8 cellular contexts compared by ENCODE assay signal in the genomic region with DNA sequence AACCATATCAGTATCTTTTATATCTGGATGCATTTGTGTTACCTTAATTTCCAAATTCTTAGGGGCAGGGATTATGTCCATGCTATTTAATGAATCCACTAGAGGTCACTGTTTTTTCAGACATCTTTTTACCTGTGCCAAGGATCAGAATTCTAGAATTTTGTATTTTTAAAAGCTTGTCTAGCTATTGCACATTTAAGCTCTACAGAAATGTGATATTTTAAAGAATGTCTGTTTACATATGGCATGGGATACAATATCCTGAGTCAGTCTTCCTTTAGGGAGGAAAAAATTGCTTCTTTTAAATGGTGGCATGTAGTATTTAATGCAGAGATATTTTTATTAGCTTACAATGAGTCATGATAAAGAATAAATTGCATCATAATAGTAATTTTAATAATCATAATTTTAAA. TPM values are rescaled to one million over a fixed set of nuclear protein-coding genes. Genes with fewer than 3 reads are reported as not detected.
DNase-seq lines count a peak whose midpoint lies in the region; ATAC-seq, FAIRE-seq and TF ChIP-seq lines count a peak whose summit lies in the region.

No MANE protein-coding gene starts in this region.

- no peak for DNase-seq in activated naive CD4-positive, alpha-beta T cell treated with anti-CD3 and anti-CD28 coated beads, Interleukin-2, amount 50 U/mL, for 72 hours (ENCODE audit: low spot score in 2 of 2)
- DNase-seq in activated naive CD4-positive, alpha-beta T cell treated with anti-CD3 and anti-CD28 coated beads, Interleukin-2, amount 50 U/mL, for 16 hours = no peak
- DNase-seq in NCI-H1694 treated with DMSO at 0.1 percent for 48 hours (lab: John Stamatoyannopoulos, UW) (peak; percentile 67), keratinocyte (ENCODE audit: low read depth, low spot score) (no peak)

- TF ChIP-seq CTCF in keratinocyte (optimal IDR thresholded peaks at IDR 0.05 in 1 of 3, IDR thresholded peaks at IDR 0.05 in 1 of 3, conservative IDR thresholded peaks at IDR 0.05 in 1 of 3; ENCODE audit: extremely low read depth in 1 of 3, insufficient read depth in 2 of 3, low read length in 3 of 3) = peak in 2 of 3 experiments; percentile 33 to 35

- no peak overlapping the region for H3K4me2 ChIP-seq in keratinocyte (ENCODE audit: control insufficient read depth, extremely low read depth, insufficient read depth, low read depth, low read length)

- peak; percentile 43 to 55 for ATAC-seq in activated naive CD4-positive, alpha-beta T cell treated with anti-CD3 and anti-CD28 coated beads, Interleukin-2, amount 50 U/mL, for 72 hours
- ATAC-seq in activated T-helper 17 cell treated with anti-CD3 and anti-CD28 coated beads, Interleukin-2, amount 50 U/mL, for 72 hours (replicated peaks) = peak; percentile 51
- ATAC-seq in GM19035 (IDR thresholded peaks at IDR 0.05; ENCODE audit: unreplicated experiment) = no peak
- ATAC-seq in HG03457 (IDR thresholded peaks at IDR 0.05; ENCODE audit: unreplicated experiment) = no peak
- ATAC-seq in GM21825 (IDR thresholded peaks at IDR 0.05; ENCODE audit: unreplicated experiment) = no peak

- H3K4me3 ChIP-seq in keratinocyte (ENCODE audit: control insufficient read depth in 2 of 3, extremely low read depth in 1 of 3, insufficient read depth in 2 of 3, low read depth in 1 of 3, low read length in 3 of 3) = no peak overlapping the region

- no peak overlapping the region for H3K27ac Mint-ChIP-seq in activated naive CD4-positive, alpha-beta T cell treated with anti-CD3 and anti-CD28 coated beads, Interleukin-2, amount 50 U/mL, for 72 hours
- H3K27ac Mint-ChIP-seq in activated T-helper 17 cell treated with anti-CD3 and anti-CD28 coated beads, Interleukin-2, amount 50 U/mL, for 72 hours = no peak overlapping the region

- no peaks in the 10 kb centered on the region for H3K79me2 ChIP-seq in keratinocyte (ENCODE audit: control insufficient read depth, insufficient read depth, low read length)

- H2AFZ ChIP-seq in keratinocyte (ENCODE audit: control insufficient read depth, low read length) = no peak overlapping the region

- dilution Hi-C loops in keratinocyte (cut with MboI; ENCODE audit: extremely low pct_ligation_motif_present, low sequenced_read_pairs) = no loop called here

- H3K27me3 ChIP-seq in keratinocyte (ENCODE audit: control insufficient read depth, extremely low read depth, insufficient read depth, low read length) = no peaks in the 10 kb centered on the region

- H3K9me1 ChIP-seq in keratinocyte (ENCODE audit: control insufficient read depth, extremely low read depth, insufficient read depth, low read length) = no peaks in the 10 kb centered on the region

- no peaks in the 10 kb centered on the region for H3K4me1 ChIP-seq in keratinocyte (ENCODE audit: control insufficient read depth, extremely low read depth, insufficient read depth, low read length)

- H3K9me3 ChIP-seq in keratinocyte (ENCODE audit: control insufficient read depth, low read depth, low read length) = no peaks in the 10 kb centered on the region

- peaks cover 11% of the 10 kb centered on the region for H3K4me1 Mint-ChIP-seq in activated T-helper 17 cell treated with anti-CD3 and anti-CD28 coated beads, Interleukin-2, amount 50 U/mL, for 72 hours

- H3K27ac ChIP-seq in keratinocyte (ENCODE audit: control insufficient read depth, insufficient read depth, low read length) = no peak overlapping the region

- no peaks in the 10 kb centered on the region for H3K27me3 Mint-ChIP-seq in activated T-helper 17 cell treated with anti-CD3 and anti-CD28 coated beads, Interleukin-2, amount 50 U/mL, for 72 hours

- H3K4me3 Mint-ChIP-seq in activated T-helper 17 cell treated with anti-CD3 and anti-CD28 coated beads, Interleukin-2, amount 50 U/mL, for 72 hours = no peak overlapping the region

- no peak overlapping the region for H3K9ac ChIP-seq in keratinocyte (ENCODE audit: control insufficient read depth, extremely low read depth, insufficient read depth, low read length)

- peaks cover 7 to 23% of the 10 kb centered on the region in 2 donors for H3K36me3 Mint-ChIP-seq in activated naive CD4-positive, alpha-beta T cell treated with anti-CD3 and anti-CD28 coated beads, Interleukin-2, amount 50 U/mL, for 72 hours
- H3K36me3 Mint-ChIP-seq in activated T-helper 17 cell treated with anti-CD3 and anti-CD28 coated beads, Interleukin-2, amount 50 U/mL, for 72 hours (ENCODE audit: low read depth) = peaks cover 71% of the 10 kb centered on the region

- H4K20me1 ChIP-seq in keratinocyte (ENCODE audit: control insufficient read depth, extremely low read depth, insufficient read depth, low read length) = no peaks in the 10 kb centered on the region

- H3K9me3 Mint-ChIP-seq in activated naive CD4-positive, alpha-beta T cell treated with anti-CD3 and anti-CD28 coated beads, Interleukin-2, amount 50 U/mL, for 72 hours = no peaks in the 10 kb centered on the region
- H3K9me3 Mint-ChIP-seq in activated T-helper 17 cell treated with anti-CD3 and anti-CD28 coated beads, Interleukin-2, amount 50 U/mL, for 72 hours = no peaks in the 10 kb centered on the region

- FAIRE-seq in keratinocyte (lab: Jason Lieb, UNC) = no peak

- peaks cover 1 to 4% of the 10 kb centered on the region in 2 experiments for H3K36me3 ChIP-seq in keratinocyte (ENCODE audit: control insufficient read depth in 2 of 2, extremely low read depth in 1 of 2, insufficient read depth in 2 of 2, low read length in 2 of 2)

RNA-seq across cellular contexts. Expression of a gene that starts 11.3 kb away (rescaled TPM):
- 10 to 100 TPM; 25.1 to 25.3 TPM for total RNA-seq in activated naive CD4-positive, alpha-beta T cell treated with anti-CD3 and anti-CD28 coated beads, Interleukin-2, amount 50 U/mL, for 72 hours
- total RNA-seq in activated T-helper 17 cell treated with anti-CD3 and anti-CD28 coated beads, Interleukin-2, amount 50 U/mL, for 72 hours = 10 to 100 TPM; 25.6 to 29.0 TPM
- polyA plus RNA-seq in keratinocyte = 12.2 to 21.5 TPM (median 12.5 TPM) in 3 replicates
- 24.8 TPM for polyA plus RNA-seq in keratinocyte (2011; ENCODE audit: low read depth)
- 9.7 and 28.1 TPM in 2 replicates for polyA plus RNA-seq in keratinocyte (2011; cell fraction: cytosol; rRNA removed)
- polyA plus RNA-seq in keratinocyte (2011; cell fraction: nucleus; rRNA removed) = 12.4 and 21.1 TPM in 2 replicates
- polyA plus RNA-seq in keratinocyte (2012; ENCODE audit: low replicate concordance) = 12.2 and 12.3 TPM in 2 replicates
- polyA minus RNA-seq in keratinocyte = 2.5 to 17.6 TPM (median 4.8 TPM) in 3 replicates
- polyA minus RNA-seq in keratinocyte (2011; cell fraction: cytosol; rRNA and poly(A)+ RNA removed) = 3.3 TPM
- 4.2 and 22.3 TPM in 2 replicates for polyA minus RNA-seq in keratinocyte (2011; cell fraction: nucleus; rRNA and poly(A)+ RNA removed)

RNA-seq across cellular contexts. Expression of a gene that starts 11.4 kb away (rescaled TPM):
- 10 to 100 TPM; 22.7 to 29.6 TPM for total RNA-seq in activated naive CD4-positive, alpha-beta T cell treated with anti-CD3 and anti-CD28 coated beads, Interleukin-2, amount 50 U/mL, for 72 hours
- total RNA-seq in activated T-helper 17 cell treated with anti-CD3 and anti-CD28 coated beads, Interleukin-2, amount 50 U/mL, for 72 hours = 10 to 100 TPM; 19.7 to 25.8 TPM
- 5.3 to 11.3 TPM (median 5.4 TPM) in 3 replicates for polyA plus RNA-seq in keratinocyte
- 4.6 TPM for polyA plus RNA-seq in keratinocyte (2011; ENCODE audit: low read depth)
- 3.2 and 6.4 TPM in 2 replicates for polyA plus RNA-seq in keratinocyte (2011; cell fraction: cytosol; rRNA removed)
- 9.9 and 14.4 TPM in 2 replicates for polyA plus RNA-seq in keratinocyte (2011; cell fraction: nucleus; rRNA removed)
- polyA plus RNA-seq in keratinocyte (2012; ENCODE audit: low replicate concordance) = 4.8 and 6.7 TPM in 2 replicates
- 0.16 to 5.4 TPM (median 0.92 TPM) in 3 replicates for polyA minus RNA-seq in keratinocyte
- 2.7 TPM for polyA minus RNA-seq in keratinocyte (2011; cell fraction: cytosol; rRNA and poly(A)+ RNA removed)
- 3.0 and 11.7 TPM in 2 replicates for polyA minus RNA-seq in keratinocyte (2011; cell fraction: nucleus; rRNA and poly(A)+ RNA removed)

Comparison
In these comparisons a context has a peak if more than half of its experiments do, and no peak if none do; other contexts are left out.
1. ATAC-seq: peak in activated naive CD4-positive, alpha-beta T cell treated with anti-CD3 and anti-CD28 coated beads, Interleukin-2, amount 50 U/mL, for 72 hours (2 of 2) and activated T-helper 17 cell treated with anti-CD3 and anti-CD28 coated beads, Interleukin-2, amount 50 U/mL, for 72 hours (single experiment); none in GM19035 (single experiment), HG03457 (single experiment) and GM21825 (single experiment).